In genomic region chr3:67737911-67738865, GRCh38 we compare ENCODE assay signal across 11 cellular contexts.
"Had no signal": no experiment of that assay in that cellular context is flagged by ENCODE, and none has a peak within 500 bp of the region (broad histone marks: within the 10 kb centered on the region; RNA-seq: fewer than 3 reads in every experiment).

No MANE protein-coding gene starts in this region.

- H3K27ac Mint-ChIP-seq: activated T-helper 2 cell treated with anti-CD3 and anti-CD28 coated beads, Interferon-gamma antibody, Interleukin-2, Interleukin-4, amounts not matched to agents 10 μg/mL and 5 μg/mL and 100 μg/mL, durations not matched to agents 14 hours and 24 hours and 36 hours had no signal

- ATAC-seq: left colon, lower lobe of right lung, sciatic nerve had no signal

- DNase-seq: activated CD4-positive, CD25-positive, alpha-beta regulatory T cell; activated CD8-positive, alpha-beta memory T cell treated with anti-CD3 and anti-CD28 coated beads, Interleukin-2, amount 50 U/mL, for 48 hours; dermis blood vessel endothelial cell; head of caudate nucleus; left colon; lower lobe of right lung; ovary; spleen; stimulated activated CD4-positive, alpha-beta T cell treated with anti-CD3 and anti-CD28 coated beads, Interleukin-2, amount 100 ng/mL, for 24 hours had no signal
